ENCODE assay signal across 21 cellular contexts in genomic region chr2:223062304-223062845, GRCh38. TPM values are rescaled to one million over a fixed set of nuclear protein-coding genes. Genes with fewer than 3 reads are reported as not detected.
DNase-seq lines count a peak whose midpoint lies in the region; ATAC-seq and TF ChIP-seq lines count a peak whose summit lies in the region.
"Had no signal": no experiment of that assay in that cellular context is flagged by ENCODE, and none has a peak within 500 bp of the region (broad histone marks: within the 10 kb centered on the region; RNA-seq: fewer than 3 reads in every experiment).

No MANE protein-coding gene starts in this region.

- peaks cover 5% of the 10 kb centered on the region; the same call in 1 of the 2 replicates for H3K36me3 ChIP-seq in SK-N-MC (ENCODE audit: insufficient read depth, low read length)
- no peaks in the 10 kb centered on the region for H3K36me3 ChIP-seq in smooth muscle cell (ENCODE audit: low read depth)
- H3K36me3 ChIP-seq: left ventricle myocardium inferior had no signal

- no peaks in the 10 kb centered on the region for H4K20me1 ChIP-seq in smooth muscle cell (ENCODE audit: low read depth)

- peaks cover 32% of the 10 kb centered on the region for H3F3A ChIP-seq in smooth muscle cell (ENCODE audit: low read depth)

- DNase-seq in EH (ENCODE audit: low read depth) (peak; percentile 96), SK-N-MC (ENCODE audit: low read depth, low spot score) (peak; percentile 85), fibroblast of gingiva (ENCODE audit: low read depth) (peak; percentile 52), smooth muscle cell (lab: John Stamatoyannopoulos, UW; ENCODE audit: unreplicated experiment) (no peak), SW 1271 (lab: John Stamatoyannopoulos, UW) (no peak)
- DNase-seq: activated CD4-positive, alpha-beta memory T cell treated with anti-CD3 and anti-CD28 coated beads, Interleukin-2, amount 10 ng/mL, durations not matched to agents 7 days and 5 days; C1 segment of cervical spinal cord; DND-41; islet precursor cell; left ventricle myocardium inferior; NCI-H1092; NCI-H187 treated with DMSO at 0.1 percent for 48 hours; NCI-H524; SHP77 treated with DMSO at 0.1 percent for 48 hours had no signal

- no peaks in the 10 kb centered on the region for H3K27me3 ChIP-seq in smooth muscle cell (ENCODE audit: low read depth)

- H3K79me2 ChIP-seq in smooth muscle cell (ENCODE audit: low read depth), result no peaks in the 10 kb centered on the region

- H3K27ac ChIP-seq in SK-N-MC, result peak overlapping the region; percentile 84
- H3K27ac ChIP-seq in smooth muscle cell (ENCODE audit: low read depth), result peak overlapping the region; percentile 89
- H3K27ac ChIP-seq: left ventricle myocardium inferior had no signal

- no peak overlapping the region for H3K9ac ChIP-seq in SK-N-MC (ENCODE audit: insufficient read length)
- H3K9ac ChIP-seq in smooth muscle cell (ENCODE audit: low read depth), result peak overlapping the region; percentile 49

- no peak for TF ChIP-seq CTCF in smooth muscle cell (IDR thresholded peaks at IDR 0.05; ENCODE audit: borderline replicate concordance, insufficient read depth, poor library complexity, severe bottlenecking)

- peak overlapping the region; percentile 51 for H3K4me3 ChIP-seq in SK-N-MC
- no peak overlapping the region for H3K4me3 ChIP-seq in smooth muscle cell
- H3K4me3 ChIP-seq: left ventricle myocardium inferior had no signal

- WGBS in smooth muscle cell (ENCODE audit: low lambda C conversion rate), result 23% methylated on average over 3 of the region's 3 CpGs

- peak overlapping the region; percentile 56 for H3K4me2 ChIP-seq in smooth muscle cell

- peaks cover 13% of the 10 kb centered on the region for H3K4me1 ChIP-seq in smooth muscle cell (ENCODE audit: low read depth)
- H3K4me1 ChIP-seq: left ventricle myocardium inferior had no signal

- peak overlapping the region; percentile 37 for H2AFZ ChIP-seq in smooth muscle cell (ENCODE audit: low read depth)

- no peaks in the 10 kb centered on the region for H3K9me3 ChIP-seq in SK-N-MC (ENCODE audit: low read depth, low read length)
- H3K9me3 ChIP-seq in smooth muscle cell (replicated peaks; ENCODE audit: low read depth), result no peaks in the 10 kb centered on the region
- H3K9me3 ChIP-seq: left ventricle myocardium inferior had no signal

- ATAC-seq in HG03354 (IDR thresholded peaks at IDR 0.05; ENCODE audit: poor library complexity, severe bottlenecking, unreplicated experiment), result no peak
- ATAC-seq in GM19324 (IDR thresholded peaks at IDR 0.05; ENCODE audit: low FRiP score, unreplicated experiment), result no peak
- ATAC-seq: activated CD4-positive, CD25-positive, alpha-beta regulatory T cell treated with anti-CD3 and anti-CD28 coated beads, Interleukin-2, amount 50 U/mL, for 24 hours; activated T-helper 17 cell treated with anti-CD3 and anti-CD28 coated beads, Interleukin-2, amount 50 U/mL, for 72 hours; Panc1 had no signal

RNA-seq across cellular contexts. Expression of gene KCNE4, which starts 10.4 kb away (rescaled TPM):
- 36.7 and 52.8 TPM in 2 replicates for total RNA-seq in smooth muscle cell
- polyA plus RNA-seq in smooth muscle cell, result 39.6 and 67.5 TPM in 2 replicates
- total RNA-seq: activated CD4-positive, alpha-beta memory T cell treated with anti-CD3 and anti-CD28 coated beads, Interleukin-2, amount 10 ng/mL, durations not matched to agents 7 days and 5 days; activated T-helper 17 cell treated with anti-CD3 and anti-CD28 coated beads, Interleukin-2, amount 50 U/mL, for 72 hours; pulmonary artery endothelial cell had no signal
- polyA plus RNA-seq: IgD-negative memory B cell had no signal

Comparison
In these comparisons a context has a peak if more than half of its experiments do, and no peak if none do; other contexts are left out.
1. DNase-seq: peak in EH (single experiment), SK-N-MC (single experiment) and fibroblast of gingiva (single experiment); none in smooth muscle cell (single experiment) and SW 1271 (0 of 2).